In the genomic region with DNA sequence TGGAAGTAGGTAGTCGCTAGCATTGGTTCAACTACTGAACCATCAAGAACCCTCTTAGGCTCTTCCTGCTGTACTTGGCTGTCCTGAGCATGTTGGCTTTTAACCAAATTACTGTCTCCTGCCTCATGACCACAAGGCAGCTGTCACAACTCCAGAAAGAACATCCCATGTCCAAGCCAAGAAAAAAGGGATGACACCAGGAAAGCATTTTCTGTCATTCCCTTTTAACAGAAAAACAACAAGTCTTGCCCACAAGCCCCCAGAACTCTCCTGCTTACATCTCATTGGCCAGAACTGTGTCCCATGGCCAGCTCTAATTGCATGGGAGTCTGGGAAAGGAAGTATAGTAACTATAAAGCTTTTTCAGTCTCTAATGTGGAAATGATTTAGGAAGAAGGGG, we compare ENCODE assay signal across 17 cellular contexts. TPM values are rescaled to one million over a fixed set of nuclear protein-coding genes. Genes with fewer than 3 reads are reported as not detected.
DNase-seq lines count a peak whose midpoint lies in the region; ATAC-seq and TF ChIP-seq lines count a peak whose summit lies in the region.
"Had no signal": no experiment of that assay in that cellular context is flagged by ENCODE, and none has a peak within 500 bp of the region (broad histone marks: within the 10 kb centered on the region; RNA-seq: fewer than 3 reads in every experiment).

No MANE protein-coding gene starts in this region.

- in situ Hi-C loops in brain microvascular endothelial cell (cut with HindIII; ENCODE audit: low pct_ligation_motif_present, low sequenced_read_pairs) = no loop called here

- H3K9me3 ChIP-seq in mesenchymal stem cell (ENCODE audit: control insufficient read depth, low read length) = no peaks in the 10 kb centered on the region

- no peak overlapping the region for H4K8ac ChIP-seq in mesenchymal stem cell (ENCODE audit: low read length)

- TF ChIP-seq CTCF in brain microvascular endothelial cell (IDR thresholded peaks at IDR 0.05; ENCODE audit: low read depth, low read length, missing control alignments) = no peak

- no peak overlapping the region for H3K23ac ChIP-seq in mesenchymal stem cell (ENCODE audit: low read length in 2 of 2)

- H3K18ac ChIP-seq in mesenchymal stem cell (ENCODE audit: low read depth in 1 of 2, low read length in 2 of 2) = no peak overlapping the region

- DNase-seq in AG20443 (ENCODE audit: low spot score) (peak; percentile 64), brain microvascular endothelial cell (peak; percentile 37), mesenchymal stem cell (peak; percentile 70), A172 (ENCODE audit: low spot score) (no peak), 8988T (no peak)
- DNase-seq: activated CD8-positive, alpha-beta memory T cell treated with anti-CD3 and anti-CD28 coated beads, Interleukin-2, amount 50 U/mL, for 48 hours; anterior cingulate cortex; CD4-positive, CD25-positive, alpha-beta regulatory T cell; NCI-H1694 treated with DMSO at 0.1 percent for 48 hours; occipital lobe; T1000 had no signal

- no peak overlapping the region for H2BK15ac ChIP-seq in mesenchymal stem cell (ENCODE audit: low read depth, poor library complexity, severe bottlenecking)

- H2AFZ ChIP-seq in mesenchymal stem cell (ENCODE audit: low read depth, low read length) = no peak overlapping the region

- no peak for TF ChIP-seq RAD21 in Ishikawa (IDR thresholded peaks at IDR 0.05; ENCODE audit: low read depth)

- no peak overlapping the region for H3K9ac ChIP-seq in mesenchymal stem cell (ENCODE audit: low read length)

- H3K4ac ChIP-seq in mesenchymal stem cell (ENCODE audit: low read depth in 1 of 2, low read length in 2 of 2) = no peak overlapping the region

- H3K4me3 ChIP-seq in brain microvascular endothelial cell (ENCODE audit: low read depth, low read length) (no peak overlapping the region), mesenchymal stem cell (ENCODE audit: insufficient read depth in 1 of 2, low read depth in 1 of 2, low read length in 2 of 2) (no peak overlapping the region)

- 88% methylated on average over 1 of the region's 1 CpG for WGBS in mesenchymal stem cell

- H2BK120ac ChIP-seq in mesenchymal stem cell (ENCODE audit: low read depth, low read length) = no peak overlapping the region

- no peak overlapping the region for H2BK12ac ChIP-seq in mesenchymal stem cell (ENCODE audit: low read length in 2 of 2)

- no peaks in the 10 kb centered on the region for H3K36me3 ChIP-seq in brain microvascular endothelial cell (replicated peaks)
- H3K36me3 ChIP-seq in mesenchymal stem cell (ENCODE audit: control insufficient read depth in 1 of 2, insufficient read depth in 2 of 2, low read depth in 1 of 2, low read length in 2 of 2) = no peaks in the 10 kb centered on the region

- peaks cover 4% of the 10 kb centered on the region for H3K4me1 ChIP-seq in mesenchymal stem cell (ENCODE audit: control insufficient read depth, insufficient read depth, low read depth, low read length)

- H3K14ac ChIP-seq in mesenchymal stem cell (ENCODE audit: low read length in 2 of 2) = no peak overlapping the region

- H2AK5ac ChIP-seq in mesenchymal stem cell (ENCODE audit: low read length, severe bottlenecking) = peak overlapping the region; percentile 19

- no peaks in the 10 kb centered on the region for H3K79me1 ChIP-seq in mesenchymal stem cell (replicated peaks; ENCODE audit: low read length, poor library complexity, severe bottlenecking)

- H3K27ac ChIP-seq in brain microvascular endothelial cell = no peak overlapping the region
- no peak overlapping the region for H3K27ac ChIP-seq in mesenchymal stem cell (ENCODE audit: low read length, poor library complexity, severe bottlenecking)
- H3K27ac ChIP-seq: foreskin keratinocyte had no signal

- H3K27me3 ChIP-seq in brain microvascular endothelial cell (replicated peaks) (no peaks in the 10 kb centered on the region), mesenchymal stem cell (ENCODE audit: control insufficient read depth in 1 of 2, insufficient read depth in 1 of 2, low read length in 2 of 2) (no peaks in the 10 kb centered on the region)
- H3K27me3 ChIP-seq: foreskin keratinocyte had no signal

- no peak overlapping the region for H4K91ac ChIP-seq in mesenchymal stem cell (ENCODE audit: low read length)

- no peak for ATAC-seq in HG03378 (IDR thresholded peaks at IDR 0.05; ENCODE audit: unreplicated experiment)
- ATAC-seq in GM18870 (IDR thresholded peaks at IDR 0.05; ENCODE audit: unreplicated experiment) = no peak
- ATAC-seq: foreskin keratinocyte had no signal

- no peak overlapping the region for H3K4me2 ChIP-seq in mesenchymal stem cell (ENCODE audit: low read length, poor library complexity, severe bottlenecking)

- H2BK5ac ChIP-seq in mesenchymal stem cell (ENCODE audit: low read depth, low read length, poor library complexity, severe bottlenecking) = no peak overlapping the region

- no peak for TF ChIP-seq EP300 in Ishikawa (IDR thresholded peaks at IDR 0.05; ENCODE audit: borderline replicate concordance)

TF ChIP-seq in Ishikawa, 13 proteins besides CTCF, POLR2A, EP300 and RAD21:
- TF ChIP-seq, protein P1, sequence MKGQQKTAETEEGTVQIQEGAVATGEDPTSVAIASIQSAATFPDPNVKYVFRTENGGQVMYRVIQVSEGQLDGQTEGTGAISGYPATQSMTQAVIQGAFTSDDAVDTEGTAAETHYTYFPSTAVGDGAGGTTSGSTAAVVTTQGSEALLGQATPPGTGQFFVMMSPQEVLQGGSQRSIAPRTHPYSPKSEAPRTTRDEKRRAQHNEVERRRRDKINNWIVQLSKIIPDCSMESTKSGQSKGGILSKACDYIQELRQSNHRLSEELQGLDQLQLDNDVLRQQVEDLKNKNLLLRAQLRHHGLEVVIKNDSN (IDR thresholded peaks at IDR 0.05) = peak; percentile 59
- no peak for TF ChIP-seq TCF12 (IDR thresholded peaks at IDR 0.05; ENCODE audit: low read depth)
TF ChIP-seq in Ishikawa: peak in this region for 1.

RNA-seq across cellular contexts. Expression of a gene that starts 2.4 kb away (rescaled TPM):
- polyA plus RNA-seq in mesenchymal stem cell (2013, experiment 1 of 2) = not detected
- polyA plus RNA-seq in mesenchymal stem cell (2013, experiment 2 of 2) = not detected
- total RNA-seq in A172 (2014; rRNA removed; shearing (Covaris generic)) = not detected in 2 replicates
- total RNA-seq: CD4-positive, CD25-positive, alpha-beta regulatory T cell; foreskin keratinocyte; liver; occipital lobe; temporal lobe had no signal
- polyA plus RNA-seq: CD4-positive, CD25-positive, alpha-beta regulatory T cell; foreskin keratinocyte; liver had no signal

RNA-seq across cellular contexts. Expression of a gene that starts 6.3 kb away (rescaled TPM):
- 5.2 TPM for polyA plus RNA-seq in mesenchymal stem cell (2013, experiment 1 of 2)
- polyA plus RNA-seq in mesenchymal stem cell (2013, experiment 2 of 2) = 4.9 TPM
- 54.6 and 56.7 TPM in 2 replicates for total RNA-seq in A172 (2014; rRNA removed; shearing (Covaris generic))

RNA-seq across cellular contexts. Expression of a gene that starts 42.0 kb away (rescaled TPM):
- polyA plus RNA-seq in mesenchymal stem cell (2013, experiment 1 of 2) = 4,725 TPM
- polyA plus RNA-seq in mesenchymal stem cell (2013, experiment 2 of 2) = 4,884 TPM
- total RNA-seq in A172 (2014; rRNA removed; shearing (Covaris generic)) = 1,717 and 1,928 TPM in 2 replicates

RNA-seq across cellular contexts. Expression of a gene that starts 54.6 kb away (rescaled TPM):
- 0.10 TPM for polyA plus RNA-seq in mesenchymal stem cell (2013, experiment 1 of 2)
- polyA plus RNA-seq in mesenchymal stem cell (2013, experiment 2 of 2) = 0.05 TPM
- total RNA-seq in A172 (2014; rRNA removed; shearing (Covaris generic)) = 0.05 TPM in 1 of 2 replicates, not detected in the other
- total RNA-seq: foreskin keratinocyte had no signal
- polyA plus RNA-seq: liver had no signal

RNA-seq across cellular contexts. Expression of a gene that starts 58.9 kb away (rescaled TPM):
- polyA plus RNA-seq in mesenchymal stem cell (2013, experiment 1 of 2) = 0.76 TPM
- polyA plus RNA-seq in mesenchymal stem cell (2013, experiment 2 of 2) = 0.63 TPM
- not detected in 2 replicates for total RNA-seq in A172 (2014; rRNA removed; shearing (Covaris generic))

Comparison
In these comparisons a context has a peak if more than half of its experiments do, and no peak if none do; other contexts are left out.
1. DNase-seq: peak in AG20443 (single experiment), brain microvascular endothelial cell (single experiment) and mesenchymal stem cell (single experiment); none in A172 (single experiment) and 8988T (single experiment).